Comparison of ENCODE assay signal across 10 cellular contexts in the genomic region with DNA sequence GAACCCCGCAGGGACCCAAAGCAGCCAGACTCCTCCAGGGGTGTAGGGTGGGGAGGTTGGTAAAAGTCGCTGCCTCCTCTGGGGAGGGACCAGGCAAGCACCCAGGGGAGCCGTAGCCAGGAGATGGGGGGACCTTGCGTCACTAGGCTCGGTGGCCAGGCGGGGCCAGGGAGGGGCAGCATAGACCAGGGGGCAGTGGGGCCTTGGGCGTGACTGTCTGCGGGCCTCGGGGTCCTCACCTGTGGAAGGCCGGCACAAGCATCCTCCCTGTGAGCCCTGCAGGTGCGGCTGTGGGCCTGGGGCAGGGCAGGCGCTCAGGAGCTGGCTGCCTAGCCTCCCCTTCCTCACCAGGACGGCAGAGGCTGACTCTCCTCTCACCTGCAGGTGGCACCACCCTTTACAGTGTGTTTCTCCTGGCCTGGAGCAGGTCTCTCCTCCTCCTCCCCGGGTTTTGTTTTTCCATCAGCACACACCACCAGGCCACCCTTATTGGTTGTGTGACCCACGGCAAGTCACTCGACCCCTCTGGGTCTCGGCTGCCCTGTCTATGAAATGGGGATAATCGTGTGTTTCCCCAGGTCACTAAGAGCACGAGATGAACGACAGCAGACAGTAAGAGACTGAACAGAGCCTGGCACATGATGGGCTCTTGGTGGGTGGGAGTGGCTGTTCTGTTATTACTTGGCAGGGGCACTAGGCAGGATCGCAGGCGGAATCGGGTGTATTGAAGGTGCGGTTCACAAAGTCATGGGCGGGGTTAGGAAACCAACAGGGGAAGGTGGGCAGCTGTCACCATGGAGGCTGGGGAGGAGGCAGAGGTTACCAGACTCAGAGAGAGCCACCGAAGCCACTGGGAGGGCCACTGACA. TPM values are rescaled to one million over a fixed set of nuclear protein-coding genes. Genes with fewer than 3 reads are reported as not detected.
DNase-seq lines count a peak whose midpoint lies in the region; ATAC-seq, FAIRE-seq and TF ChIP-seq lines count a peak whose summit lies in the region.
"Had no signal": no experiment of that assay in that cellular context is flagged by ENCODE, and none has a peak within 500 bp of the region (broad histone marks: within the 10 kb centered on the region; RNA-seq: fewer than 3 reads in every experiment).

No MANE protein-coding gene starts in this region.

- peak; percentile 46 for TF ChIP-seq CTCF in A549 (IDR thresholded peaks at IDR 0.05)
- peak; percentile 55 for TF ChIP-seq CTCF in GM12872 (IDR thresholded peaks at IDR 0.05; ENCODE audit: insufficient read depth, low read depth, low read length)
- TF ChIP-seq CTCF in fibroblast of villous mesenchyme (IDR thresholded peaks at IDR 0.05; ENCODE audit: insufficient read depth, low read depth, low read length): peak; percentile 18

- H3K27me3 Mint-ChIP-seq in CD8-positive, alpha-beta memory T cell: no peaks in the 10 kb centered on the region

- H3K4me2 ChIP-seq in A549: peak overlapping the region; percentile 39; the same call in 1 of the 3 replicates

- TF ChIP-seq RAD21 in A549 (conservative IDR thresholded peaks at IDR 0.05 in 1 of 2, IDR thresholded peaks at IDR 0.05 in 1 of 2): peak; percentile 33 to 34; a peak in 2 of 5 replicates

- H3K4me3 ChIP-seq in A549 (no peak overlapping the region), fibroblast of villous mesenchyme (ENCODE audit: low read depth, low read length) (no peak overlapping the region)
- no peak overlapping the region for H3K4me3 ChIP-seq in CD8-positive, alpha-beta memory T cell (ENCODE audit: low read length)

- H3K27ac ChIP-seq in A549: peak overlapping the region; percentile 42 to 95; a peak in 5 of 6 replicates
- H3K27ac ChIP-seq in CD8-positive, alpha-beta memory T cell (ENCODE audit: low read depth, low read length): no peak overlapping the region

- H3K4me1 Mint-ChIP-seq in CD8-positive, alpha-beta memory T cell: peaks cover 0 to 2% (median 0%) of the 10 kb centered on the region in 3 donors

- no peaks in the 10 kb centered on the region for H3K36me3 ChIP-seq in CD8-positive, alpha-beta memory T cell (ENCODE audit: insufficient read depth, low read length)

- H3K36me3 Mint-ChIP-seq in CD8-positive, alpha-beta memory T cell: no peaks in the 10 kb centered on the region

- TF ChIP-seq EP300 in A549 (IDR thresholded peaks at IDR 0.05): no peak

- peaks cover 72% of the 10 kb centered on the region for H3K4me1 ChIP-seq in A549
- H3K4me1 ChIP-seq in CD8-positive, alpha-beta memory T cell (ENCODE audit: insufficient read depth, low read length): no peaks in the 10 kb centered on the region

- H3K9me3 Mint-ChIP-seq in CD8-positive, alpha-beta memory T cell: no peaks in the 10 kb centered on the region

- no peaks in the 10 kb centered on the region for H3K27me3 ChIP-seq in CD8-positive, alpha-beta memory T cell (ENCODE audit: insufficient read depth, low read length, poor library complexity, severe bottlenecking)

- POLR2A ChIA-PET in A549 (lab: Yijun Ruan, JAX): no interaction called here
- POLR2A ChIA-PET in CD8-positive, alpha-beta memory T cell (lab: Charles Lee): no interaction called here

- WGBS in A549 (ENCODE audit: missing lambda C conversion rate): 65% methylated on average over 25 of the region's 26 CpGs

- peak overlapping the region in 3 of 8 donors; percentile 0 to 14 (median 8) for H3K27ac Mint-ChIP-seq in CD8-positive, alpha-beta memory T cell

- DNase-seq in A549 (ENCODE audit: low read depth in 1 of 2, low spot score in 1 of 2) (peak; percentile 51 to 53), OCI-M1 (lab: John Stamatoyannopoulos, UW) (peak; percentile 1), fibroblast of villous mesenchyme (ENCODE audit: low read depth) (no peak), NCI-H1048 (lab: John Stamatoyannopoulos, UW) (no peak), MV-4-11 (lab: John Stamatoyannopoulos, UW) (no peak), amniotic stem cell (lab: John Stamatoyannopoulos, UW) (no peak)
- no peak for DNase-seq in CD8-positive, alpha-beta memory T cell
- DNase-seq: activated naive CD4-positive, alpha-beta T cell treated with anti-CD3 and anti-CD28 coated beads, Interleukin-2, amount 50 U/mL, for 16 hours; SIG-M5 had no signal

- ATAC-seq in A549: peak; percentile 23 to 74; a peak in 3 of 6 replicates

- CTCF ChIA-PET in A549 (lab: Yijun Ruan, JAX): interaction anchor here (0.6 to 2.1 kb wide), 9 partner anchors 55 to 100 kb away, joined by 3 to 6 read pairs (median 3); no protein-coding TSS in a partner anchor
- CTCF ChIA-PET in CD8-positive, alpha-beta memory T cell (lab: Charles Lee): no interaction called here

- no peak for FAIRE-seq in A549 (lab: Jason Lieb, UNC)

- no peak for TF ChIP-seq POLR2A in A549 (IDR thresholded peaks at IDR 0.05; ENCODE audit: low read length)

- H3K9me3 ChIP-seq in A549: no peaks in the 10 kb centered on the region
- H3K9me3 ChIP-seq in CD8-positive, alpha-beta memory T cell (ENCODE audit: low read length): no peaks in the 10 kb centered on the region

- H3K4me3 Mint-ChIP-seq in CD8-positive, alpha-beta memory T cell: no peak overlapping the region

TF ChIP-seq in A549, 52 proteins besides CTCF, POLR2A, EP300 and RAD21:
- TF ChIP-seq MYC (IDR thresholded peaks at IDR 0.05; ENCODE audit: borderline replicate concordance, low read length) (no peak), JUNB (IDR thresholded peaks at IDR 0.05) (no peak), FOXS1 (CRISPR knock-in tag; IDR thresholded peaks at IDR 0.05) (no peak), SMC3 (IDR thresholded peaks at IDR 0.05) (peak; percentile 29; the same call in 2 of the 3 replicates)
- TF ChIP-seq, protein P1, sequence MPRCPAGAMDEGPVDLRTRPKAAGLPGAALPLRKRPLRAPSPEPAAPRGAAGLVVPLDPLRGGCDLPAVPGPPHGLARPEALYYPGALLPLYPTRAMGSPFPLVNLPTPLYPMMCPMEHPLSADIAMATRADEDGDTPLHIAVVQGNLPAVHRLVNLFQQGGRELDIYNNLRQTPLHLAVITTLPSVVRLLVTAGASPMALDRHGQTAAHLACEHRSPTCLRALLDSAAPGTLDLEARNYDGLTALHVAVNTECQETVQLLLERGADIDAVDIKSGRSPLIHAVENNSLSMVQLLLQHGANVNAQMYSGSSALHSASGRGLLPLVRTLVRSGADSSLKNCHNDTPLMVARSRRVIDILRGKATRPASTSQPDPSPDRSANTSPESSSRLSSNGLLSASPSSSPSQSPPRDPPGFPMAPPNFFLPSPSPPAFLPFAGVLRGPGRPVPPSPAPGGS (IDR thresholded peaks at IDR 0.05): no peak

RNA-seq across cellular contexts. Expression of a gene that starts 52.7 kb away (rescaled TPM):
- polyA plus RNA-seq in A549 (2011; rRNA removed) (0.28 and 0.31 TPM in 2 replicates), A549 (2017; fragmentation: RNase III; extraction: RNeasy Plus Mini Kit Qiagen cat#74134 plus additional on column Dnase treatment) (0.07 to 0.13 TPM (median 0.10 TPM) in 3 replicates)
- 0.08 and 0.10 TPM in 2 replicates for polyA plus RNA-seq in A549 (2012; cell fraction: cytosol; rRNA removed)
- polyA plus RNA-seq in A549 (2012; cell fraction: nucleus; rRNA removed): 0.02 and 0.10 TPM in 2 replicates
- polyA minus RNA-seq in A549 (2011; rRNA and poly(A)+ RNA removed): 0.58 and 0.73 TPM in 2 replicates
- under 0.01 TPM in 2 replicates for total RNA-seq in fibroblast of villous mesenchyme
- not detected for total RNA-seq in CD8-positive, alpha-beta memory T cell
- not detected for polyA plus RNA-seq in CD8-positive, alpha-beta memory T cell

Comparison
In these comparisons a context has a peak if more than half of its experiments do, and no peak if none do; other contexts are left out.
1. DNase-seq: peak in A549 (2 of 2) and OCI-M1 (single experiment); none in fibroblast of villous mesenchyme (single experiment), NCI-H1048 (single experiment), MV-4-11 (single experiment), CD8-positive, alpha-beta memory T cell (0 of 5) and amniotic stem cell (single experiment).
2. Peak in every context shown above with its lines, with median percentiles within 50 percentile points of each other: CTCF ChIP-seq.